ENCODE assay signal across 1 cellular context in genomic region chr19:33522371-33522662, GRCh38.
TF ChIP-seq lines count a peak whose summit lies in the region.

No MANE protein-coding gene starts in this region.

TF ChIP-seq in H1, 55 proteins besides CTCF, POLR2A, EP300 and RAD21:
- TF ChIP-seq KDM4A (IDR thresholded peaks at IDR 0.05; ENCODE audit: low read depth, low read length, severe bottlenecking) (no peak), POU5F1 (IDR thresholded peaks at IDR 0.05; ENCODE audit: low read depth, low read length) (no peak), EZH2 (IDR thresholded peaks at IDR 0.05; ENCODE audit: low read depth, low read length, severe bottlenecking) (no peak), TAF1 (IDR thresholded peaks at IDR 0.05; ENCODE audit: low read depth, low read length) (no peak), PHF8 (conservative IDR thresholded peaks at IDR 0.05; ENCODE audit: low read depth, low read length) (no peak), CBX8 (IDR thresholded peaks at IDR 0.05; ENCODE audit: borderline replicate concordance, low read depth, low read length) (no peak), CREB1 (IDR thresholded peaks at IDR 0.05) (no peak), SRF (IDR thresholded peaks at IDR 0.05; ENCODE audit: low read depth, low read length) (no peak), CHD1 (IDR thresholded peaks at IDR 0.05; ENCODE audit: low read depth, low read length) (no peak)
- TF ChIP-seq, protein P1, sequence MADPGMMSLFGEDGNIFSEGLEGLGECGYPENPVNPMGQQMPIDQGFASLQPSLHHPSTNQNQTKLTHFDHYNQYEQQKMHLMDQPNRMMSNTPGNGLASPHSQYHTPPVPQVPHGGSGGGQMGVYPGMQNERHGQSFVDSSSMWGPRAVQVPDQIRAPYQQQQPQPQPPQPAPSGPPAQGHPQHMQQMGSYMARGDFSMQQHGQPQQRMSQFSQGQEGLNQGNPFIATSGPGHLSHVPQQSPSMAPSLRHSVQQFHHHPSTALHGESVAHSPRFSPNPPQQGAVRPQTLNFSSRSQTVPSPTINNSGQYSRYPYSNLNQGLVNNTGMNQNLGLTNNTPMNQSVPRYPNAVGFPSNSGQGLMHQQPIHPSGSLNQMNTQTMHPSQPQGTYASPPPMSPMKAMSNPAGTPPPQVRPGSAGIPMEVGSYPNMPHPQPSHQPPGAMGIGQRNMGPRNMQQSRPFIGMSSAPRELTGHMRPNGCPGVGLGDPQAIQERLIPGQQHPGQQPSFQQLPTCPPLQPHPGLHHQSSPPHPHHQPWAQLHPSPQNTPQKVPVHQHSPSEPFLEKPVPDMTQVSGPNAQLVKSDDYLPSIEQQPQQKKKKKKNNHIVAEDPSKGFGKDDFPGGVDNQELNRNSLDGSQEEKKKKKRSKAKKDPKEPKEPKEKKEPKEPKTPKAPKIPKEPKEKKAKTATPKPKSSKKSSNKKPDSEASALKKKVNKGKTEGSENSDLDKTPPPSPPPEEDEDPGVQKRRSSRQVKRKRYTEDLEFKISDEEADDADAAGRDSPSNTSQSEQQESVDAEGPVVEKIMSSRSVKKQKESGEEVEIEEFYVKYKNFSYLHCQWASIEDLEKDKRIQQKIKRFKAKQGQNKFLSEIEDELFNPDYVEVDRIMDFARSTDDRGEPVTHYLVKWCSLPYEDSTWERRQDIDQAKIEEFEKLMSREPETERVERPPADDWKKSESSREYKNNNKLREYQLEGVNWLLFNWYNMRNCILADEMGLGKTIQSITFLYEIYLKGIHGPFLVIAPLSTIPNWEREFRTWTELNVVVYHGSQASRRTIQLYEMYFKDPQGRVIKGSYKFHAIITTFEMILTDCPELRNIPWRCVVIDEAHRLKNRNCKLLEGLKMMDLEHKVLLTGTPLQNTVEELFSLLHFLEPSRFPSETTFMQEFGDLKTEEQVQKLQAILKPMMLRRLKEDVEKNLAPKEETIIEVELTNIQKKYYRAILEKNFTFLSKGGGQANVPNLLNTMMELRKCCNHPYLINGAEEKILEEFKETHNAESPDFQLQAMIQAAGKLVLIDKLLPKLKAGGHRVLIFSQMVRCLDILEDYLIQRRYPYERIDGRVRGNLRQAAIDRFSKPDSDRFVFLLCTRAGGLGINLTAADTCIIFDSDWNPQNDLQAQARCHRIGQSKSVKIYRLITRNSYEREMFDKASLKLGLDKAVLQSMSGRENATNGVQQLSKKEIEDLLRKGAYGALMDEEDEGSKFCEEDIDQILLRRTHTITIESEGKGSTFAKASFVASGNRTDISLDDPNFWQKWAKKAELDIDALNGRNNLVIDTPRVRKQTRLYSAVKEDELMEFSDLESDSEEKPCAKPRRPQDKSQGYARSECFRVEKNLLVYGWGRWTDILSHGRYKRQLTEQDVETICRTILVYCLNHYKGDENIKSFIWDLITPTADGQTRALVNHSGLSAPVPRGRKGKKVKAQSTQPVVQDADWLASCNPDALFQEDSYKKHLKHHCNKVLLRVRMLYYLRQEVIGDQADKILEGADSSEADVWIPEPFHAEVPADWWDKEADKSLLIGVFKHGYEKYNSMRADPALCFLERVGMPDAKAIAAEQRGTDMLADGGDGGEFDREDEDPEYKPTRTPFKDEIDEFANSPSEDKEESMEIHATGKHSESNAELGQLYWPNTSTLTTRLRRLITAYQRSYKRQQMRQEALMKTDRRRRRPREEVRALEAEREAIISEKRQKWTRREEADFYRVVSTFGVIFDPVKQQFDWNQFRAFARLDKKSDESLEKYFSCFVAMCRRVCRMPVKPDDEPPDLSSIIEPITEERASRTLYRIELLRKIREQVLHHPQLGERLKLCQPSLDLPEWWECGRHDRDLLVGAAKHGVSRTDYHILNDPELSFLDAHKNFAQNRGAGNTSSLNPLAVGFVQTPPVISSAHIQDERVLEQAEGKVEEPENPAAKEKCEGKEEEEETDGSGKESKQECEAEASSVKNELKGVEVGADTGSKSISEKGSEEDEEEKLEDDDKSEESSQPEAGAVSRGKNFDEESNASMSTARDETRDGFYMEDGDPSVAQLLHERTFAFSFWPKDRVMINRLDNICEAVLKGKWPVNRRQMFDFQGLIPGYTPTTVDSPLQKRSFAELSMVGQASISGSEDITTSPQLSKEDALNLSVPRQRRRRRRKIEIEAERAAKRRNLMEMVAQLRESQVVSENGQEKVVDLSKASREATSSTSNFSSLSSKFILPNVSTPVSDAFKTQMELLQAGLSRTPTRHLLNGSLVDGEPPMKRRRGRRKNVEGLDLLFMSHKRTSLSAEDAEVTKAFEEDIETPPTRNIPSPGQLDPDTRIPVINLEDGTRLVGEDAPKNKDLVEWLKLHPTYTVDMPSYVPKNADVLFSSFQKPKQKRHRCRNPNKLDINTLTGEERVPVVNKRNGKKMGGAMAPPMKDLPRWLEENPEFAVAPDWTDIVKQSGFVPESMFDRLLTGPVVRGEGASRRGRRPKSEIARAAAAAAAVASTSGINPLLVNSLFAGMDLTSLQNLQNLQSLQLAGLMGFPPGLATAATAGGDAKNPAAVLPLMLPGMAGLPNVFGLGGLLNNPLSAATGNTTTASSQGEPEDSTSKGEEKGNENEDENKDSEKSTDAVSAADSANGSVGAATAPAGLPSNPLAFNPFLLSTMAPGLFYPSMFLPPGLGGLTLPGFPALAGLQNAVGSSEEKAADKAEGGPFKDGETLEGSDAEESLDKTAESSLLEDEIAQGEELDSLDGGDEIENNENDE (IDR thresholded peaks at IDR 0.05; ENCODE audit: insufficient replicate concordance, low read length): no peak
- TF ChIP-seq, protein P2, sequence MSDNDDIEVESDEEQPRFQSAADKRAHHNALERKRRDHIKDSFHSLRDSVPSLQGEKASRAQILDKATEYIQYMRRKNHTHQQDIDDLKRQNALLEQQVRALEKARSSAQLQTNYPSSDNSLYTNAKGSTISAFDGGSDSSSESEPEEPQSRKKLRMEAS (IDR thresholded peaks at IDR 0.05): no peak
- TF ChIP-seq, protein P3, sequence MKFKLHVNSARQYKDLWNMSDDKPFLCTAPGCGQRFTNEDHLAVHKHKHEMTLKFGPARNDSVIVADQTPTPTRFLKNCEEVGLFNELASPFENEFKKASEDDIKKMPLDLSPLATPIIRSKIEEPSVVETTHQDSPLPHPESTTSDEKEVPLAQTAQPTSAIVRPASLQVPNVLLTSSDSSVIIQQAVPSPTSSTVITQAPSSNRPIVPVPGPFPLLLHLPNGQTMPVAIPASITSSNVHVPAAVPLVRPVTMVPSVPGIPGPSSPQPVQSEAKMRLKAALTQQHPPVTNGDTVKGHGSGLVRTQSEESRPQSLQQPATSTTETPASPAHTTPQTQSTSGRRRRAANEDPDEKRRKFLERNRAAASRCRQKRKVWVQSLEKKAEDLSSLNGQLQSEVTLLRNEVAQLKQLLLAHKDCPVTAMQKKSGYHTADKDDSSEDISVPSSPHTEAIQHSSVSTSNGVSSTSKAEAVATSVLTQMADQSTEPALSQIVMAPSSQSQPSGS (IDR thresholded peaks at IDR 0.05; ENCODE audit: low read length): no peak
TF ChIP-seq in H1: peak in this region for 0.
